8 cellular contexts compared by ENCODE assay signal in the genomic region with DNA sequence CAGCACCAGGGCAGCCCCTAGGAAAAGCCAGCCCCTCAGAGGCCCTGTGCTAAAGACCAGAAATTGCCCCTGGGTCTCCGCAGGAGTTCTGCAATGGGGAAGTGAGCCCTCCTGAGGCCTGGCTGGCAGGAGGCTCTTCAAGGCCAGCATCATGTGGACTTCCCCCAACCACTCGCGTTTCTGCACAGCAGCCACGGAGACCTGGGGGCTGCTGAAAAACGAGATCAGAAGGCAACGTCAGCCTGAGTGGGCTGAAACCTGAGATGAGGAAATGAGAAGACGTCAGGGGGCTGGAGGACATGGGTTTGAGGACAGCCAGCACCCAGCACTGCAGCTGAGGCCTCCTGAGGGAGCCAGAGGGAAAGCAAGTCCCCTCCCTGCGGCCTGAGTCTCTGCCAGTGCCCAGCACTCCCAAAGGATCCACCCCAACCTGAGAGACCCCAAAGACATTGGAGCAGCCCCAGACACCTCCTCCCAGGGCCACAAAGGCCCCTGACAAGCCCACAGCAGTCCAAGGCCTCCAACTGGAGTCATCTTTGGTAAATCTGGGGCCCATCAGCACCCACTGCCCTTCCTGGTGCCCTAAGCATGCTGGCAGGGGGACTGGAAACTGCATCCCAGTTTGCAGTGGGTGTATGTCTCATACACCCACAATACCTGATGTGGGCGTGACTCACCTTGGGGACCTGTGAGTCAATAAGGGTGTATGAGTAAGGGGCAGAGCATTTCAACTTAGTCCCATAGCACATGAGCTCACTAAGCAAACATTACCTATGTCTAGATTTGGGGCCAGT. TPM values are rescaled to one million over a fixed set of nuclear protein-coding genes. Genes with fewer than 3 reads are reported as not detected.
DNase-seq lines count a peak whose midpoint lies in the region; ATAC-seq and FAIRE-seq lines count a peak whose summit lies in the region.

No MANE protein-coding gene starts in this region.

- peak overlapping the region in 2 of 3 donors; percentile 55 to 73 for H3K27ac Mint-ChIP-seq in CD4-positive, CD25-positive, alpha-beta regulatory T cell
- peak overlapping the region; percentile 90 to 99 (median 95) for H3K27ac Mint-ChIP-seq in IgD-negative memory B cell
- peak overlapping the region; percentile 91 for H3K27ac Mint-ChIP-seq in activated T-cell treated with anti-CD3 and anti-CD28 coated beads, Interleukin-2, amount 50 U/mL, for 72 hours
- H3K27ac Mint-ChIP-seq in naive thymus-derived CD8-positive, alpha-beta T cell, result peak overlapping the region in 9 of 10 donors; percentile 19 to 96 (median 84)

- H3K4me3 ChIP-seq in CD4-positive, CD25-positive, alpha-beta regulatory T cell (ENCODE audit: low read depth, low read length), result no peak overlapping the region

- no peaks in the 10 kb centered on the region for H3K9me3 ChIP-seq in CD4-positive, CD25-positive, alpha-beta regulatory T cell (ENCODE audit: control insufficient read depth in 2 of 2, low read length in 2 of 2)

- H3K4me3 Mint-ChIP-seq in CD4-positive, CD25-positive, alpha-beta regulatory T cell, result no peak overlapping the region
- H3K4me3 Mint-ChIP-seq in IgD-negative memory B cell, result peak overlapping the region; percentile 68 to 90 (median 70)
- H3K4me3 Mint-ChIP-seq in activated T-cell treated with anti-CD3 and anti-CD28 coated beads, Interleukin-2, amount 50 U/mL, for 72 hours, result peak overlapping the region; percentile 69 to 74
- peak overlapping the region in 6 of 10 donors; percentile 23 to 77 (median 65) for H3K4me3 Mint-ChIP-seq in naive thymus-derived CD8-positive, alpha-beta T cell

- ATAC-seq in CD4-positive, CD25-positive, alpha-beta regulatory T cell (ENCODE audit: low read depth in 2 of 2), result peak; percentile 19 to 35
- ATAC-seq in activated T-cell treated with anti-CD3 and anti-CD28 coated beads, Interleukin-2, amount 50 U/mL, for 72 hours (replicated peaks in 1 of 2), result peak; percentile 72 to 75
- ATAC-seq in naive thymus-derived CD8-positive, alpha-beta T cell, result peak; percentile 51 to 70
- no peak for ATAC-seq in HG03139 (IDR thresholded peaks at IDR 0.05; ENCODE audit: unreplicated experiment)

- H3K36me3 ChIP-seq in CD4-positive, CD25-positive, alpha-beta regulatory T cell (ENCODE audit: control insufficient read depth, insufficient read depth, low read length), result no peaks in the 10 kb centered on the region

- H3K27me3 Mint-ChIP-seq in CD4-positive, CD25-positive, alpha-beta regulatory T cell, result no peaks in the 10 kb centered on the region
- H3K27me3 Mint-ChIP-seq in IgD-negative memory B cell, result no peaks in the 10 kb centered on the region
- H3K27me3 Mint-ChIP-seq in activated T-cell treated with anti-CD3 and anti-CD28 coated beads, Interleukin-2, amount 50 U/mL, for 72 hours (ENCODE audit: low read depth), result no peaks in the 10 kb centered on the region
- H3K27me3 Mint-ChIP-seq in naive thymus-derived CD8-positive, alpha-beta T cell, result no peaks in the 10 kb centered on the region

- peak; percentile 96 for FAIRE-seq in GM19239 (lab: Jason Lieb, UNC)

- DNase-seq in CD4-positive, CD25-positive, alpha-beta regulatory T cell, result no peak
- DNase-seq in GM19239 (ENCODE audit: insufficient read length, low spot score) (peak; percentile 57), SHP77 (lab: John Stamatoyannopoulos, UW) (no peak), hippocampal formation (lab: John Stamatoyannopoulos, UW) (no peak)
- DNase-seq in activated T-cell treated with anti-CD3 and anti-CD28 coated beads, Interleukin-2, amount 50 U/mL, for 72 hours, result peak; percentile 74 to 84
- DNase-seq in naive thymus-derived CD8-positive, alpha-beta T cell, result peak in 6 of 10 donors; percentile 19 to 48 (median 36)

- no peaks in the 10 kb centered on the region for H3K27me3 ChIP-seq in CD4-positive, CD25-positive, alpha-beta regulatory T cell (ENCODE audit: control insufficient read depth, insufficient read depth, low read length)

- no peaks in the 10 kb centered on the region for H3K9me3 Mint-ChIP-seq in CD4-positive, CD25-positive, alpha-beta regulatory T cell
- no peaks in the 10 kb centered on the region for H3K9me3 Mint-ChIP-seq in IgD-negative memory B cell
- no peaks in the 10 kb centered on the region for H3K9me3 Mint-ChIP-seq in activated T-cell treated with anti-CD3 and anti-CD28 coated beads, Interleukin-2, amount 50 U/mL, for 72 hours
- H3K9me3 Mint-ChIP-seq in naive thymus-derived CD8-positive, alpha-beta T cell, result no peaks in the 10 kb centered on the region

- POLR2A ChIA-PET in naive thymus-derived CD8-positive, alpha-beta T cell (lab: Charles Lee), result interaction anchor here (0.5 to 3.0 kb wide), 2 partner anchors 11 to 1508 kb away, joined by 4 to 14 read pairs; no protein-coding TSS in a partner anchor

- peaks cover 24% of the 10 kb centered on the region for H3K4me1 ChIP-seq in CD4-positive, CD25-positive, alpha-beta regulatory T cell (ENCODE audit: control insufficient read depth, insufficient read depth, low read length, poor library complexity, severe bottlenecking)

- H3K36me3 Mint-ChIP-seq in CD4-positive, CD25-positive, alpha-beta regulatory T cell, result no peaks in the 10 kb centered on the region
- no peaks in the 10 kb centered on the region for H3K36me3 Mint-ChIP-seq in IgD-negative memory B cell
- no peaks in the 10 kb centered on the region for H3K36me3 Mint-ChIP-seq in activated T-cell treated with anti-CD3 and anti-CD28 coated beads, Interleukin-2, amount 50 U/mL, for 72 hours (ENCODE audit: insufficient read depth in 2 of 2)
- no peaks in the 10 kb centered on the region for H3K36me3 Mint-ChIP-seq in naive thymus-derived CD8-positive, alpha-beta T cell

- H3K4me1 Mint-ChIP-seq in CD4-positive, CD25-positive, alpha-beta regulatory T cell, result peaks cover 0 to 37% (median 15%) of the 10 kb centered on the region in 4 donors
- peaks cover 37 to 85% (median 82%) of the 10 kb centered on the region in 3 donors for H3K4me1 Mint-ChIP-seq in IgD-negative memory B cell
- peaks cover 100% of the 10 kb centered on the region for H3K4me1 Mint-ChIP-seq in activated T-cell treated with anti-CD3 and anti-CD28 coated beads, Interleukin-2, amount 50 U/mL, for 72 hours (ENCODE audit: low read depth)
- H3K4me1 Mint-ChIP-seq in naive thymus-derived CD8-positive, alpha-beta T cell, result peaks cover 39 to 85% (median 72%) of the 10 kb centered on the region in 4 donors

- H3K27ac ChIP-seq in CD4-positive, CD25-positive, alpha-beta regulatory T cell (ENCODE audit: insufficient read depth, low read length, poor library complexity, severe bottlenecking), result no peak overlapping the region

RNA-seq across cellular contexts. Expression of gene CYP11A1, which starts 29.2 kb away (rescaled TPM):
- total RNA-seq in CD4-positive, CD25-positive, alpha-beta regulatory T cell, result not detected
- not detected for polyA plus RNA-seq in CD4-positive, CD25-positive, alpha-beta regulatory T cell
- not detected for polyA plus RNA-seq in IgD-negative memory B cell
- under 1 TPM; 0.21 to 0.26 TPM for total RNA-seq in activated T-cell treated with anti-CD3 and anti-CD28 coated beads, Interleukin-2, amount 50 U/mL, for 72 hours
- not detected for total RNA-seq in naive thymus-derived CD8-positive, alpha-beta T cell
- not detected for polyA plus RNA-seq in naive thymus-derived CD8-positive, alpha-beta T cell

RNA-seq across cellular contexts. Expression of gene SEMA7A, which starts 37.1 kb away (rescaled TPM):
- total RNA-seq in CD4-positive, CD25-positive, alpha-beta regulatory T cell, result 5.0 TPM
- polyA plus RNA-seq in CD4-positive, CD25-positive, alpha-beta regulatory T cell, result under 1 TPM in 3 of 4 donors, not detected in 1; 0.09 to 0.39 (median 0.11) TPM
- polyA plus RNA-seq in IgD-negative memory B cell, result 5.0 TPM
- 10 to 100 TPM; 46.7 to 57.1 TPM for total RNA-seq in activated T-cell treated with anti-CD3 and anti-CD28 coated beads, Interleukin-2, amount 50 U/mL, for 72 hours
- total RNA-seq in naive thymus-derived CD8-positive, alpha-beta T cell, result 1 to 10 TPM; 3.2 TPM
- polyA plus RNA-seq in naive thymus-derived CD8-positive, alpha-beta T cell, result 1 to 10 TPM in 1 of 3 donors, under 1 TPM in 2; 0.09 to 1.7 (median 0.20) TPM

Comparison
In these comparisons a context has a peak if more than half of its experiments do, and no peak if none do; other contexts are left out.
1. DNase-seq: peak in GM19239 (single experiment), activated T-cell treated with anti-CD3 and anti-CD28 coated beads, Interleukin-2, amount 50 U/mL, for 72 hours (2 of 2) and naive thymus-derived CD8-positive, alpha-beta T cell (6 of 10); none in CD4-positive, CD25-positive, alpha-beta regulatory T cell (0 of 3), SHP77 (0 of 2) and hippocampal formation (0 of 2).
2. H3K4me3 Mint-ChIP-seq: peak in IgD-negative memory B cell (4 of 4), activated T-cell treated with anti-CD3 and anti-CD28 coated beads, Interleukin-2, amount 50 U/mL, for 72 hours (2 of 2) and naive thymus-derived CD8-positive, alpha-beta T cell (6 of 10); none in CD4-positive, CD25-positive, alpha-beta regulatory T cell (0 of 4).
3. Peak in every context shown above with its lines, with median percentiles within 50 percentile points of each other: H3K27ac Mint-ChIP-seq.